ENCODE assay signal across 7 cellular contexts in the genomic region with DNA sequence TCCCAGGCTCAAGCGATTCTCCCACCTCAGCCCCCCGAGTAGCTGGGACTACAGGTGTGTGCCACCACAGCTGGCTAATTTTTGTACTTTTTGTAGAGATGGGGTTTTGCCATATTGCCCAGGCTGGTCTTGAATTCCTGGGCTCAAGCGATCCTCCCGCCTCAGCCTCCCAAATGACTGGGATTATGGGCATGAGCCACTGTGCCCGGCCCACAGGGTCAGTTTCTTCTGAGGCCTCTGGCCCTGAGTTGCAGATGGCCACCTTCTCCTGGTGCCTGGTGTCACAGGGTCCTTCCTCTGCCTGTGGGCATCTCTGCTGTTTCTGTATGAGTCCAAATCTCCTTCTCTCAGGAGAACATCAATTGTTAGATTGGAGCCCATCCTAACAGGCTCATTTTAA.
DNase-seq lines count a peak whose midpoint lies in the region; ATAC-seq and TF ChIP-seq lines count a peak whose summit lies in the region.
"Not testable (repeated sequence)": the region's sequence is repeated elsewhere in the genome, so short reads cannot be mapped to it uniquely, and the experiment has no call there.

No MANE protein-coding gene starts in this region.

- not testable (repeated sequence) for TF ChIP-seq CTCF in left ventricle myocardium inferior (IDR thresholded peaks at IDR 0.05; ENCODE audit: borderline replicate concordance)

- not testable (repeated sequence) for H3K27ac ChIP-seq in CD8-positive, alpha-beta memory T cell (ENCODE audit: low read depth, low read length)
- peak overlapping the region; percentile 21 for H3K27ac ChIP-seq in left ventricle myocardium inferior (replicated peaks)

- peaks cover 17% of the 10 kb centered on the region for H3K4me1 ChIP-seq in CD8-positive, alpha-beta memory T cell (ENCODE audit: insufficient read depth, low read length)
- peaks cover 62% of the 10 kb centered on the region for H3K4me1 ChIP-seq in left ventricle myocardium inferior

- H3K4me3 ChIP-seq in CD8-positive, alpha-beta memory T cell (ENCODE audit: low read length); left ventricle myocardium inferior: not testable (repeated sequence)

- H3K36me3 Mint-ChIP-seq in CD8-positive, alpha-beta memory T cell; T-helper 17 cell (ENCODE audit: low read depth); activated naive CD8-positive, alpha-beta T cell; stimulated activated naive CD8-positive, alpha-beta T cell treated with anti-CD3 and anti-CD28 coated beads, Interleukin-15, Interleukin-2, amounts not matched to agents 100 ng/mL and 50 ng/mL, for 24 hours (ENCODE audit: low read depth): not testable (repeated sequence)

- H3K4me3 Mint-ChIP-seq in CD8-positive, alpha-beta memory T cell: peak overlapping the region in 1 of 7 donors; percentile 49
- not testable (repeated sequence) for H3K4me3 Mint-ChIP-seq in T-helper 17 cell; activated naive CD8-positive, alpha-beta T cell; stimulated activated naive CD8-positive, alpha-beta T cell treated with anti-CD3 and anti-CD28 coated beads, Interleukin-15, Interleukin-2, amounts not matched to agents 100 ng/mL and 50 ng/mL, for 24 hours

- H3K27me3 Mint-ChIP-seq in CD8-positive, alpha-beta memory T cell; T-helper 17 cell; activated naive CD8-positive, alpha-beta T cell; stimulated activated naive CD8-positive, alpha-beta T cell treated with anti-CD3 and anti-CD28 coated beads, Interleukin-15, Interleukin-2, amounts not matched to agents 100 ng/mL and 50 ng/mL, for 24 hours: not testable (repeated sequence)

- not testable (repeated sequence) for ATAC-seq in T-helper 17 cell

- not testable (repeated sequence) for DNase-seq in CD8-positive, alpha-beta memory T cell; T-helper 17 cell; left ventricle myocardium inferior
- DNase-seq in activated T-cell treated with anti-CD3 and anti-CD28 coated beads, Interleukin-2, amount 50 U/mL, for 1 hour: peak; percentile 10
- peak; percentile 61 for DNase-seq in posterior vena cava (ENCODE audit: low spot score)

- CTCF ChIA-PET in CD8-positive, alpha-beta memory T cell (lab: Charles Lee): interaction anchor here (2.8 kb wide), 1 partner anchor 11 kb away, joined by 6 read pairs; no protein-coding TSS in a partner anchor

- H3K36me3 ChIP-seq in CD8-positive, alpha-beta memory T cell (ENCODE audit: insufficient read depth, low read length); left ventricle myocardium inferior: not testable (repeated sequence)

- H3K27me3 ChIP-seq in CD8-positive, alpha-beta memory T cell (ENCODE audit: insufficient read depth, low read length, poor library complexity, severe bottlenecking); left ventricle myocardium inferior (ENCODE audit: low read depth): not testable (repeated sequence)

- H3K9me3 Mint-ChIP-seq in CD8-positive, alpha-beta memory T cell: peaks cover 0 to 15% (median 3%) of the 10 kb centered on the region in 5 donors
- not testable (repeated sequence) for H3K9me3 Mint-ChIP-seq in activated naive CD8-positive, alpha-beta T cell (ENCODE audit: low read depth); stimulated activated naive CD8-positive, alpha-beta T cell treated with anti-CD3 and anti-CD28 coated beads, Interleukin-15, Interleukin-2, amounts not matched to agents 100 ng/mL and 50 ng/mL, for 24 hours

- H3K27ac Mint-ChIP-seq in CD8-positive, alpha-beta memory T cell: peak overlapping the region in 7 of 8 donors; percentile 75 to 95 (median 82)
- peak overlapping the region; percentile 43 for H3K27ac Mint-ChIP-seq in T-helper 17 cell
- H3K27ac Mint-ChIP-seq in activated naive CD8-positive, alpha-beta T cell: peak overlapping the region; percentile 79
- H3K27ac Mint-ChIP-seq in stimulated activated naive CD8-positive, alpha-beta T cell treated with anti-CD3 and anti-CD28 coated beads, Interleukin-15, Interleukin-2, amounts not matched to agents 100 ng/mL and 50 ng/mL, for 24 hours: peak overlapping the region; percentile 83

- POLR2A ChIA-PET in CD8-positive, alpha-beta memory T cell (lab: Charles Lee): not testable (repeated sequence)

- H3K4me1 Mint-ChIP-seq in CD8-positive, alpha-beta memory T cell: peaks cover 33 to 44% (median 36%) of the 10 kb centered on the region in 3 donors
- peaks cover 28% of the 10 kb centered on the region for H3K4me1 Mint-ChIP-seq in T-helper 17 cell
- H3K4me1 Mint-ChIP-seq in activated naive CD8-positive, alpha-beta T cell (ENCODE audit: low read depth): peaks cover 42% of the 10 kb centered on the region
- peaks cover 56% of the 10 kb centered on the region for H3K4me1 Mint-ChIP-seq in stimulated activated naive CD8-positive, alpha-beta T cell treated with anti-CD3 and anti-CD28 coated beads, Interleukin-15, Interleukin-2, amounts not matched to agents 100 ng/mL and 50 ng/mL, for 24 hours (ENCODE audit: low read depth)

- H3K9me3 ChIP-seq in CD8-positive, alpha-beta memory T cell (ENCODE audit: low read length); T-helper 17 cell (ENCODE audit: control insufficient read depth, low read length, poor library complexity, severe bottlenecking); left ventricle myocardium inferior (replicated peaks): not testable (repeated sequence)

- intact Hi-C loops in left ventricle myocardium inferior (cut with micrococcal nuclease): not testable (repeated sequence)
- intact Hi-C loops in posterior vena cava (cut with DNase I): loop anchor here in 1 of 2 donors (5.0 kb wide), 1 partner anchor 855 kb away; no protein-coding TSS in a partner anchor
